In the genomic region with DNA sequence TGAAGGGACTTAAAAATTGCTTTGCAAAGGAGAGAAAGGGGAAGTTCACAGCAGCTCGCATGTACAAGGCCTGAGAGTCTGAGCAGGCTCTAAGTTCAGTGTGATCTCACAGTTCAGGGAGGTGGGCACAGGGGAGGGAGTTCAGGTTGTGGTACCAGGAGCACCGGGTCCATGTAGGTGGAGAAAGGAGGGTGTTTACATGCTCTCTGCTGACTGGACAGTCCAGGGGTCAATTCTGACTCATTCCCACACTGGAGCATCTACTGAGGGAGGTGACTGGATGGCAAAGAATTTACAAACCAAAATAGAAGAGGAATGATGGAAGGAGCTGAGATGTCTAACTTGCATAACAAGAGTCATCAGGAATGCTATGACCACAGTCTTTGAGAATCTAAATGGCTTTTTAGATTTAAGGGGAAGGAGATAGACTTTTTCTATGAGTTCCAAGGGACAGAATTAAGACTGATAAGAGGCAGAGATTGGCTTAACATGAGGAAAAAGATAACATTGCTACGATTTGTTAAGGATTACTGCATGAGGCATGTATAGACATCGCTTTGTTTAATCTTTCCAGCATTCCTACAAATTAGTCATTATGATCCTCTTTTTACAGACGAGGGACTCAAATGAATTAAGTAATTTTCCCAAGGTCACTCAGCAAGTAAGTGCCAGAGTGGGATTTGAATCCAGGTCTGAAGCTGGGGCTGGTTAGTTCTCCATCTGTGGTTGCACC, we compare ENCODE assay signal across 1 cellular context.
A peak's percentile ranks its signal among the peaks of the same experiment; 100 is the strongest.
TF ChIP-seq lines count a peak whose summit lies in the region.

No MANE protein-coding gene starts in this region.

TF ChIP-seq in HepG2, 621 proteins besides CTCF, POLR2A, EP300 and RAD21 (continued from another document and continues in another):
- TF ChIP-seq HDAC6 (IDR thresholded peaks at IDR 0.05; ENCODE audit: low read depth, low read length) (no peak), HNF4G (IDR thresholded peaks at IDR 0.05; ENCODE audit: borderline replicate concordance, low read depth, low read length) (peak; percentile 84), HNF4G (CRISPR knock-in tag; IDR thresholded peaks at IDR 0.05; ENCODE audit: borderline replicate concordance, low read depth) (peak; percentile 93; the same call in 1 of the 2 replicates), ZNF343 (CRISPR knock-in tag; IDR thresholded peaks at IDR 0.05) (no peak), ZMAT3 (CRISPR knock-in tag; conservative IDR thresholded peaks at IDR 0.05) (no peak), ELF3 (CRISPR knock-in tag; IDR thresholded peaks at IDR 0.05) (peak; percentile 60), HNRNPUL1 (IDR thresholded peaks at IDR 0.05; ENCODE audit: low read depth, low read length) (no peak), ZNF616 (CRISPR knock-in tag; IDR thresholded peaks at IDR 0.05; ENCODE audit: low read depth) (no peak), NR2F1 (CRISPR knock-in tag; IDR thresholded peaks at IDR 0.05) (peak; percentile 32 to 71; a peak in 2 of 4 replicates), TAF15 (IDR thresholded peaks at IDR 0.05; ENCODE audit: low read depth, low read length, poor library complexity, severe bottlenecking) (no peak), SPEN (CRISPR knock-in tag; IDR thresholded peaks at IDR 0.05; ENCODE audit: low read depth) (peak; percentile 82; the same call in 1 of the 2 replicates), SRY (CRISPR knock-in tag; IDR thresholded peaks at IDR 0.05) (no peak), RBFOX2 (IDR thresholded peaks at IDR 0.05; ENCODE audit: low read depth, low read length) (no peak), ZNF44 (CRISPR knock-in tag; IDR thresholded peaks at IDR 0.05) (no peak), PHF20 (CRISPR knock-in tag; IDR thresholded peaks at IDR 0.05) (peak; percentile 46; the same call in 1 of the 2 replicates), ZBTB1 (CRISPR knock-in tag; IDR thresholded peaks at IDR 0.05; ENCODE audit: borderline replicate concordance) (no peak), NR2C2 (CRISPR knock-in tag; IDR thresholded peaks at IDR 0.05; ENCODE audit: borderline replicate concordance) (peak; percentile 79), SMC3 (IDR thresholded peaks at IDR 0.05; ENCODE audit: low read length) (no peak; the same call in 1 of the 2 replicates), JUND (CRISPR knock-in tag; IDR thresholded peaks at IDR 0.05) (peak; percentile 93), NFE2L1 (CRISPR knock-in tag; IDR thresholded peaks at IDR 0.05; ENCODE audit: borderline replicate concordance) (no peak), SRSF9 (IDR thresholded peaks at IDR 0.05; ENCODE audit: borderline replicate concordance, insufficient read depth, low read depth, low read length, poor library complexity, severe bottlenecking) (no peak), ZNF17 (CRISPR knock-in tag; IDR thresholded peaks at IDR 0.05) (no peak), IKZF4 (CRISPR knock-in tag; IDR thresholded peaks at IDR 0.05; ENCODE audit: borderline replicate concordance, low read depth, not compliant biosample characterization) (no peak), CBX2 (IDR thresholded peaks at IDR 0.05; ENCODE audit: low read depth, low read length) (no peak), CBX2 (CRISPR knock-in tag; IDR thresholded peaks at IDR 0.05; ENCODE audit: low read depth) (no peak), WIZ (CRISPR knock-in tag; IDR thresholded peaks at IDR 0.05) (no peak), ELF1 (CRISPR knock-in tag; IDR thresholded peaks at IDR 0.05) (peak; percentile 58), CEBPB (IDR thresholded peaks at IDR 0.05; ENCODE audit: borderline replicate concordance, low read depth, low read length) (no peak), ZNF709 (CRISPR knock-in tag; IDR thresholded peaks at IDR 0.05) (no peak)
- TF ChIP-seq, protein P1, sequence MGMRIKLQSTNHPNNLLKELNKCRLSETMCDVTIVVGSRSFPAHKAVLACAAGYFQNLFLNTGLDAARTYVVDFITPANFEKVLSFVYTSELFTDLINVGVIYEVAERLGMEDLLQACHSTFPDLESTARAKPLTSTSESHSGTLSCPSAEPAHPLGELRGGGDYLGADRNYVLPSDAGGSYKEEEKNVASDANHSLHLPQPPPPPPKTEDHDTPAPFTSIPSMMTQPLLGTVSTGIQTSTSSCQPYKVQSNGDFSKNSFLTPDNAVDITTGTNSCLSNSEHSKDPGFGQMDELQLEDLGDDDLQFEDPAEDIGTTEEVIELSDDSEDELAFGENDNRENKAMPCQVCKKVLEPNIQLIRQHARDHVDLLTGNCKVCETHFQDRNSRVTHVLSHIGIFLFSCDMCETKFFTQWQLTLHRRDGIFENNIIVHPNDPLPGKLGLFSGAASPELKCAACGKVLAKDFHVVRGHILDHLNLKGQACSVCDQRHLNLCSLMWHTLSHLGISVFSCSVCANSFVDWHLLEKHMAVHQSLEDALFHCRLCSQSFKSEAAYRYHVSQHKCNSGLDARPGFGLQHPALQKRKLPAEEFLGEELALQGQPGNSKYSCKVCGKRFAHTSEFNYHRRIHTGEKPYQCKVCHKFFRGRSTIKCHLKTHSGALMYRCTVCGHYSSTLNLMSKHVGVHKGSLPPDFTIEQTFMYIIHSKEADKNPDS (CRISPR knock-in tag; IDR thresholded peaks at IDR 0.05), result no peak
- TF ChIP-seq, protein P2, sequence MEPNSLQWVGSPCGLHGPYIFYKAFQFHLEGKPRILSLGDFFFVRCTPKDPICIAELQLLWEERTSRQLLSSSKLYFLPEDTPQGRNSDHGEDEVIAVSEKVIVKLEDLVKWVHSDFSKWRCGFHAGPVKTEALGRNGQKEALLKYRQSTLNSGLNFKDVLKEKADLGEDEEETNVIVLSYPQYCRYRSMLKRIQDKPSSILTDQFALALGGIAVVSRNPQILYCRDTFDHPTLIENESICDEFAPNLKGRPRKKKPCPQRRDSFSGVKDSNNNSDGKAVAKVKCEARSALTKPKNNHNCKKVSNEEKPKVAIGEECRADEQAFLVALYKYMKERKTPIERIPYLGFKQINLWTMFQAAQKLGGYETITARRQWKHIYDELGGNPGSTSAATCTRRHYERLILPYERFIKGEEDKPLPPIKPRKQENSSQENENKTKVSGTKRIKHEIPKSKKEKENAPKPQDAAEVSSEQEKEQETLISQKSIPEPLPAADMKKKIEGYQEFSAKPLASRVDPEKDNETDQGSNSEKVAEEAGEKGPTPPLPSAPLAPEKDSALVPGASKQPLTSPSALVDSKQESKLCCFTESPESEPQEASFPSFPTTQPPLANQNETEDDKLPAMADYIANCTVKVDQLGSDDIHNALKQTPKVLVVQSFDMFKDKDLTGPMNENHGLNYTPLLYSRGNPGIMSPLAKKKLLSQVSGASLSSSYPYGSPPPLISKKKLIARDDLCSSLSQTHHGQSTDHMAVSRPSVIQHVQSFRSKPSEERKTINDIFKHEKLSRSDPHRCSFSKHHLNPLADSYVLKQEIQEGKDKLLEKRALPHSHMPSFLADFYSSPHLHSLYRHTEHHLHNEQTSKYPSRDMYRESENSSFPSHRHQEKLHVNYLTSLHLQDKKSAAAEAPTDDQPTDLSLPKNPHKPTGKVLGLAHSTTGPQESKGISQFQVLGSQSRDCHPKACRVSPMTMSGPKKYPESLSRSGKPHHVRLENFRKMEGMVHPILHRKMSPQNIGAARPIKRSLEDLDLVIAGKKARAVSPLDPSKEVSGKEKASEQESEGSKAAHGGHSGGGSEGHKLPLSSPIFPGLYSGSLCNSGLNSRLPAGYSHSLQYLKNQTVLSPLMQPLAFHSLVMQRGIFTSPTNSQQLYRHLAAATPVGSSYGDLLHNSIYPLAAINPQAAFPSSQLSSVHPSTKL (CRISPR knock-in tag; IDR thresholded peaks at IDR 0.05), result peak; percentile 83
- TF ChIP-seq, protein P3, sequence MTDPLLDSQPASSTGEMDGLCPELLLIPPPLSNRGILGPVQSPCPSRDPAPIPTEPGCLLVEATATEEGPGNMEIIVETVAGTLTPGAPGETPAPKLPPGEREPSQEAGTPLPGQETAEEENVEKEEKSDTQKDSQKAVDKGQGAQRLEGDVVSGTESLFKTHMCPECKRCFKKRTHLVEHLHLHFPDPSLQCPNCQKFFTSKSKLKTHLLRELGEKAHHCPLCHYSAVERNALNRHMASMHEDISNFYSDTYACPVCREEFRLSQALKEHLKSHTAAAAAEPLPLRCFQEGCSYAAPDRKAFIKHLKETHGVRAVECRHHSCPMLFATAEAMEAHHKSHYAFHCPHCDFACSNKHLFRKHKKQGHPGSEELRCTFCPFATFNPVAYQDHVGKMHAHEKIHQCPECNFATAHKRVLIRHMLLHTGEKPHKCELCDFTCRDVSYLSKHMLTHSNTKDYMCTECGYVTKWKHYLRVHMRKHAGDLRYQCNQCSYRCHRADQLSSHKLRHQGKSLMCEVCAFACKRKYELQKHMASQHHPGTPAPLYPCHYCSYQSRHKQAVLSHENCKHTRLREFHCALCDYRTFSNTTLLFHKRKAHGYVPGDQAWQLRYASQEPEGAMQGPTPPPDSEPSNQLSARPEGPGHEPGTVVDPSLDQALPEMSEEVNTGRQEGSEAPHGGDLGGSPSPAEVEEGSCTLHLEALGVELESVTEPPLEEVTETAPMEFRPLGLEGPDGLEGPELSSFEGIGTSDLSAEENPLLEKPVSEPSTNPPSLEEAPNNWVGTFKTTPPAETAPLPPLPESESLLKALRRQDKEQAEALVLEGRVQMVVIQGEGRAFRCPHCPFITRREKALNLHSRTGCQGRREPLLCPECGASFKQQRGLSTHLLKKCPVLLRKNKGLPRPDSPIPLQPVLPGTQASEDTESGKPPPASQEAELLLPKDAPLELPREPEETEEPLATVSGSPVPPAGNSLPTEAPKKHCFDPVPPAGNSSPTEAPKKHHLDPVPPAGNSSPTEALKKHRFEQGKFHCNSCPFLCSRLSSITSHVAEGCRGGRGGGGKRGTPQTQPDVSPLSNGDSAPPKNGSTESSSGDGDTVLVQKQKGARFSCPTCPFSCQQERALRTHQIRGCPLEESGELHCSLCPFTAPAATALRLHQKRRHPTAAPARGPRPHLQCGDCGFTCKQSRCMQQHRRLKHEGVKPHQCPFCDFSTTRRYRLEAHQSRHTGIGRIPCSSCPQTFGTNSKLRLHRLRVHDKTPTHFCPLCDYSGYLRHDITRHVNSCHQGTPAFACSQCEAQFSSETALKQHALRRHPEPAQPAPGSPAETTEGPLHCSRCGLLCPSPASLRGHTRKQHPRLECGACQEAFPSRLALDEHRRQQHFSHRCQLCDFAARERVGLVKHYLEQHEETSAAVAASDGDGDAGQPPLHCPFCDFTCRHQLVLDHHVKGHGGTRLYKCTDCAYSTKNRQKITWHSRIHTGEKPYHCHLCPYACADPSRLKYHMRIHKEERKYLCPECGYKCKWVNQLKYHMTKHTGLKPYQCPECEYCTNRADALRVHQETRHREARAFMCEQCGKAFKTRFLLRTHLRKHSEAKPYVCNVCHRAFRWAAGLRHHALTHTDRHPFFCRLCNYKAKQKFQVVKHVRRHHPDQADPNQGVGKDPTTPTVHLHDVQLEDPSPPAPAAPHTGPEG (CRISPR knock-in tag; IDR thresholded peaks at IDR 0.05), result no peak
- TF ChIP-seq, protein P4, sequence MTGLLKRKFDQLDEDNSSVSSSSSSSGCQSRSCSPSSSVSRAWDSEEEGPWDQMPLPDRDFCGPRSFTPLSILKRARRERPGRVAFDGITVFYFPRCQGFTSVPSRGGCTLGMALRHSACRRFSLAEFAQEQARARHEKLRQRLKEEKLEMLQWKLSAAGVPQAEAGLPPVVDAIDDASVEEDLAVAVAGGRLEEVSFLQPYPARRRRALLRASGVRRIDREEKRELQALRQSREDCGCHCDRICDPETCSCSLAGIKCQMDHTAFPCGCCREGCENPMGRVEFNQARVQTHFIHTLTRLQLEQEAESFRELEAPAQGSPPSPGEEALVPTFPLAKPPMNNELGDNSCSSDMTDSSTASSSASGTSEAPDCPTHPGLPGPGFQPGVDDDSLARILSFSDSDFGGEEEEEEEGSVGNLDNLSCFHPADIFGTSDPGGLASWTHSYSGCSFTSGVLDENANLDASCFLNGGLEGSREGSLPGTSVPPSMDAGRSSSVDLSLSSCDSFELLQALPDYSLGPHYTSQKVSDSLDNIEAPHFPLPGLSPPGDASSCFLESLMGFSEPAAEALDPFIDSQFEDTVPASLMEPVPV (CRISPR knock-in tag; IDR thresholded peaks at IDR 0.05), result no peak
- TF ChIP-seq, protein P5, sequence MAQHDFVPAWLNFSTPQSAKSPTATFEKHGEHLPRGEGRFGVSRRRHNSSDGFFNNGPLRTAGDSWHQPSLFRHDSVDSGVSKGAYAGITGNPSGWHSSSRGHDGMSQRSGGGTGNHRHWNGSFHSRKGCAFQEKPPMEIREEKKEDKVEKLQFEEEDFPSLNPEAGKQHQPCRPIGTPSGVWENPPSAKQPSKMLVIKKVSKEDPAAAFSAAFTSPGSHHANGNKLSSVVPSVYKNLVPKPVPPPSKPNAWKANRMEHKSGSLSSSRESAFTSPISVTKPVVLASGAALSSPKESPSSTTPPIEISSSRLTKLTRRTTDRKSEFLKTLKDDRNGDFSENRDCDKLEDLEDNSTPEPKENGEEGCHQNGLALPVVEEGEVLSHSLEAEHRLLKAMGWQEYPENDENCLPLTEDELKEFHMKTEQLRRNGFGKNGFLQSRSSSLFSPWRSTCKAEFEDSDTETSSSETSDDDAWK (CRISPR knock-in tag; IDR thresholded peaks at IDR 0.05), result no peak
- TF ChIP-seq, protein P6, sequence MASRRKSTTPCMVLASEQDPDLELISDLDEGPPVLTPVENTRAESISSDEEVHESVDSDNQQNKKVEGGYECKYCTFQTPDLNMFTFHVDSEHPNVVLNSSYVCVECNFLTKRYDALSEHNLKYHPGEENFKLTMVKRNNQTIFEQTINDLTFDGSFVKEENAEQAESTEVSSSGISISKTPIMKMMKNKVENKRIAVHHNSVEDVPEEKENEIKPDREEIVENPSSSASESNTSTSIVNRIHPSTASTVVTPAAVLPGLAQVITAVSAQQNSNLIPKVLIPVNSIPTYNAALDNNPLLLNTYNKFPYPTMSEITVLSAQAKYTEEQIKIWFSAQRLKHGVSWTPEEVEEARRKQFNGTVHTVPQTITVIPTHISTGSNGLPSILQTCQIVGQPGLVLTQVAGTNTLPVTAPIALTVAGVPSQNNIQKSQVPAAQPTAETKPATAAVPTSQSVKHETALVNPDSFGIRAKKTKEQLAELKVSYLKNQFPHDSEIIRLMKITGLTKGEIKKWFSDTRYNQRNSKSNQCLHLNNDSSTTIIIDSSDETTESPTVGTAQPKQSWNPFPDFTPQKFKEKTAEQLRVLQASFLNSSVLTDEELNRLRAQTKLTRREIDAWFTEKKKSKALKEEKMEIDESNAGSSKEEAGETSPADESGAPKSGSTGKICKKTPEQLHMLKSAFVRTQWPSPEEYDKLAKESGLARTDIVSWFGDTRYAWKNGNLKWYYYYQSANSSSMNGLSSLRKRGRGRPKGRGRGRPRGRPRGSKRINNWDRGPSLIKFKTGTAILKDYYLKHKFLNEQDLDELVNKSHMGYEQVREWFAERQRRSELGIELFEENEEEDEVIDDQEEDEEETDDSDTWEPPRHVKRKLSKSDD (CRISPR knock-in tag; IDR thresholded peaks at IDR 0.05; ENCODE audit: low read depth), result no peak
- TF ChIP-seq, protein P7, sequence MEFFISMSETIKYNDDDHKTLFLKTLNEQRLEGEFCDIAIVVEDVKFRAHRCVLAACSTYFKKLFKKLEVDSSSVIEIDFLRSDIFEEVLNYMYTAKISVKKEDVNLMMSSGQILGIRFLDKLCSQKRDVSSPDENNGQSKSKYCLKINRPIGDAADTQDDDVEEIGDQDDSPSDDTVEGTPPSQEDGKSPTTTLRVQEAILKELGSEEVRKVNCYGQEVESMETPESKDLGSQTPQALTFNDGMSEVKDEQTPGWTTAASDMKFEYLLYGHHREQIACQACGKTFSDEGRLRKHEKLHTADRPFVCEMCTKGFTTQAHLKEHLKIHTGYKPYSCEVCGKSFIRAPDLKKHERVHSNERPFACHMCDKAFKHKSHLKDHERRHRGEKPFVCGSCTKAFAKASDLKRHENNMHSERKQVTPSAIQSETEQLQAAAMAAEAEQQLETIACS (CRISPR knock-in tag; IDR thresholded peaks at IDR 0.05), result no peak
